Comparison of ENCODE assay signal across 8 cellular contexts in the genomic region with DNA sequence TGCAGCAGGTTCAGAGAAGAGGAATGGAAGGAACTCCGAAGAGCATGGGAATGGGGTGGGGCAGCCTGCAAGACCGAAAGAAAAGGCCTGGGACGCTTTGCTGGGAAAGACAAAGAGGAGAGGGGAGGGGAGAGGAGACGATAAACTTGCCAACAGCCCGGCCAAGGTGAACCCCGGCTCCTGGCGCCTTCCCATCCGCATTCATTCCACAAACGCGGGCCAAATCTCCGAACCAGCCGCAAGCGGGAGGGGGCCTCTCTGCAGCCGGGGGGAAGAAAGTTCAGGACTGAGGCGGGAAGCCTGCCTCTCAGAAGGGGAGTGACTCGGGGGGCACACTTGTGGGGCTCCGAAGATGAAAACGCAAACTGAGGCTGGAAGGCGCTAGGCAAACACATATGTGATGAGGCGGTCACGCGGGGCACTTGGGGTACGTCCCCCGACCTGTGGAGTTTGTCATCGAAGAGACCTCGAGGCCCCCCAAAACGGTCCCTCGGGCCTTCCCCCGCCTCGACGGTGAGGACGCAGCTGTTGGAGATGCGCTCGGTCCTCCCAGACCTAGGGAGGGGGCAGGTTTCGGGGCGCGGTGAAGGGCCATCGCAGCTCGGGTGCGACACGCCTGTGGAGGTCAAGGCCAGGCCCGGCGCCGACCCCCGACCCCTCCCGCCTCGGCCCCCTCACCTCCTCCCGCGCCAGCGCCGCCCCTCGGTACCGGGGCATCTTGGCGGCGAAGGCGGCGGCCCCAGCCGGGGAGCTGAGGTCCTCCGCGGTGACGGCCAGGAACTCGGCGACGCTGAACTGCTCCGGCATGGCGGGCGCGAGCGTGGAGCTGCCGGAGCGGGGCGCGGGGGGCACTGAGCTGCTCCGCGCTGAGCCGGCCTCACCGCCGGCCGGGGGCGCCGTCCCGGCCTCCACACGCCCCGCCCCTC. TPM values are rescaled to one million over a fixed set of nuclear protein-coding genes. Genes with fewer than 3 reads are reported as not detected.
DNase-seq lines count a peak whose midpoint lies in the region; ATAC-seq and TF ChIP-seq lines count a peak whose summit lies in the region.

Gene ASAP3, minus strand, starts transcription at position 853 of the 926 bp plus-strand sequence. Its CDS starts 46 bp downstream, at position 807.

- 2% methylated on average over 34 of the region's 84 CpGs for WGBS in SK-N-SH (ENCODE audit: low lambda C conversion rate)
- WGBS in testis, 2 donors: 1% methylated on average over 22 to 61 of the region's 84 CpGs

- no peak for TF ChIP-seq RAD21 in SK-N-SH (IDR thresholded peaks at IDR 0.05; ENCODE audit: low read length)

- no peak for TF ChIP-seq EP300 in SK-N-SH (IDR thresholded peaks at IDR 0.05; ENCODE audit: borderline replicate concordance in 1 of 2, low read depth in 1 of 2, low read length in 1 of 2)

- ATAC-seq in GM19397 (IDR thresholded peaks at IDR 0.05; ENCODE audit: unreplicated experiment): peak; percentile 8
- ATAC-seq in lower lobe of right lung: peak in 1 of 2 donors; percentile 3
- no peak for ATAC-seq in GM21423 (IDR thresholded peaks at IDR 0.05; ENCODE audit: unreplicated experiment)
- no peak for ATAC-seq in HG03196 (IDR thresholded peaks at IDR 0.05; ENCODE audit: unreplicated experiment)

- H3K36me3 ChIP-seq in SK-N-SH (replicated peaks in 1 of 2; ENCODE audit: control insufficient read depth in 1 of 2, insufficient read depth in 2 of 2, low read length in 1 of 2) (no peaks in the 10 kb centered on the region), lower lobe of right lung (no peaks in the 10 kb centered on the region), testis (ENCODE audit: low read depth, missing control alignments) (no peaks in the 10 kb centered on the region)

- peak within 1 kb of the TSS; percentile 81 for H3K27ac ChIP-seq in 22Rv1
- H3K27ac ChIP-seq in SK-N-SH (ENCODE audit: low read depth in 2 of 2, low read length in 1 of 2): peak within 1 kb of the TSS; percentile 72 to 89
- peak within 1 kb of the TSS; percentile 84 for H3K27ac ChIP-seq in lower lobe of right lung
- H3K27ac ChIP-seq in testis: peak within 1 kb of the TSS; percentile 85 to 90

- H3K4me3 ChIP-seq in SK-N-SH (ENCODE audit: low read depth in 2 of 2, low read length in 1 of 2) (peak within 1 kb of the TSS; percentile 73 to 79), lower lobe of right lung (peak within 1 kb of the TSS; percentile 82), testis (peak within 1 kb of the TSS; percentile 84 to 87)

- H3K27me3 ChIP-seq in SK-N-SH (ENCODE audit: insufficient read depth) (no peaks in the 10 kb centered on the region), lower lobe of right lung (ENCODE audit: low read depth) (no peaks in the 10 kb centered on the region), testis (no peaks in the 10 kb centered on the region)

- TF ChIP-seq POLR2A in testis (IDR thresholded peaks at IDR 0.05): no peak

- H3K4me2 ChIP-seq in SK-N-SH: peak within 1 kb of the TSS; percentile 88

- intact Hi-C loops in lower lobe of right lung (cut with DNase I) (no loop called here), testis (cut with DNase I; ENCODE audit: low total_unique reads) (no loop called here)

- peak within 1 kb of the TSS; percentile 80 for H3K9ac ChIP-seq in SK-N-SH

- peak within 1 kb of the TSS; percentile 90; the same call in 1 of the 2 replicates for H2AFZ ChIP-seq in SK-N-SH (ENCODE audit: low read depth)

- POLR2A ChIA-PET in SK-N-SH (lab: Yijun Ruan, JAX): interaction anchor here (0.6 to 1.5 kb wide), 7 partner anchors 10 to 208 kb away, joined by 3 to 5 read pairs (median 3); partner anchors contain the start of gene RPL11

- H3K4me1 ChIP-seq in SK-N-SH (ENCODE audit: control insufficient read depth in 1 of 2, insufficient read depth in 2 of 2, low read depth in 1 of 2, low read length in 1 of 2) (peaks cover 0 to 6% of the 10 kb centered on the region in 2 experiments; a peak in 1 of 4 replicates), lower lobe of right lung (peaks cover 37% of the 10 kb centered on the region), testis (peaks cover 33% of the 10 kb centered on the region)

- TF ChIP-seq CTCF in 22Rv1 (IDR thresholded peaks at IDR 0.05): peak; percentile 54
- TF ChIP-seq CTCF in SK-N-SH (IDR thresholded peaks at IDR 0.05): peak; percentile 20
- TF ChIP-seq CTCF in lower lobe of right lung (IDR thresholded peaks at IDR 0.05): peak; percentile 33
- TF ChIP-seq CTCF in testis (IDR thresholded peaks at IDR 0.05): peak in 1 of 3 experiments; percentile 15

- peaks cover 13% of the 10 kb centered on the region for H3F3A ChIP-seq in SK-N-SH (replicated peaks; ENCODE audit: insufficient read depth)

- DNase-seq in SK-N-SH (peak; percentile 59), dermis blood vessel endothelial cell (peak; percentile 35), lower lobe of right lung (peak; percentile 59), testis (peak; percentile 50)

- no peaks in the 10 kb centered on the region for H4K20me1 ChIP-seq in SK-N-SH (ENCODE audit: insufficient read depth)

- H3K79me2 ChIP-seq in SK-N-SH (ENCODE audit: insufficient read depth): peaks cover 34% of the 10 kb centered on the region; the same call in 1 of the 2 replicates

- H3K9me3 ChIP-seq in SK-N-SH: no peaks in the 10 kb centered on the region
- H3K9me3 ChIP-seq in lower lobe of right lung: no peaks in the 10 kb centered on the region
- no peaks in the 10 kb centered on the region for H3K9me3 ChIP-seq in testis

- CTCF ChIA-PET in SK-N-SH (lab: Yijun Ruan, JAX): interaction anchor here (0.6 to 5.2 kb wide), 9 partner anchors 11 to 154 kb away, joined by 3 to 47 read pairs (median 4); no protein-coding TSS in a partner anchor

- H3K9me2 ChIP-seq in SK-N-SH: no peaks in the 10 kb centered on the region

TF ChIP-seq in SK-N-SH, 30 proteins besides CTCF, POLR2A, EP300 and RAD21:
- TF ChIP-seq, protein P1, sequence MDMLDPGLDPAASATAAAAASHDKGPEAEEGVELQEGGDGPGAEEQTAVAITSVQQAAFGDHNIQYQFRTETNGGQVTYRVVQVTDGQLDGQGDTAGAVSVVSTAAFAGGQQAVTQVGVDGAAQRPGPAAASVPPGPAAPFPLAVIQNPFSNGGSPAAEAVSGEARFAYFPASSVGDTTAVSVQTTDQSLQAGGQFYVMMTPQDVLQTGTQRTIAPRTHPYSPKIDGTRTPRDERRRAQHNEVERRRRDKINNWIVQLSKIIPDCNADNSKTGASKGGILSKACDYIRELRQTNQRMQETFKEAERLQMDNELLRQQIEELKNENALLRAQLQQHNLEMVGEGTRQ (IDR thresholded peaks at IDR 0.05; ENCODE audit: borderline replicate concordance, low read depth, low read length): no peak
- peak; percentile 44; the same call in 1 of the 2 replicates for TF ChIP-seq POLR2AphosphoS5 (IDR thresholded peaks at IDR 0.05; ENCODE audit: low read depth, low read length)
- no peak for TF ChIP-seq PBX3 (IDR thresholded peaks at IDR 0.05)
- peak; percentile 69; the same call in 1 of the 2 replicates for TF ChIP-seq TAF1 (IDR thresholded peaks at IDR 0.05; ENCODE audit: borderline replicate concordance, low read depth, low read length)
- TF ChIP-seq SIN3A (IDR thresholded peaks at IDR 0.05; ENCODE audit: borderline replicate concordance, low read depth, low read length): peak; percentile 28; the same call in 1 of the 2 replicates
- no peak for TF ChIP-seq RCOR1 (IDR thresholded peaks at IDR 0.05; ENCODE audit: low read length)

RNA-seq across cellular contexts. Expression of gene ASAP3, which starts in this region (rescaled TPM):
- 19.6 and 25.2 TPM in 2 replicates for polyA plus RNA-seq in SK-N-SH (2012; rRNA removed)
- 8.6 and 12.3 TPM in 2 replicates for polyA plus RNA-seq in SK-N-SH (2012; cell fraction: cytosol; rRNA removed)
- 75.5 and 82.9 TPM in 2 replicates for polyA plus RNA-seq in SK-N-SH (2012; cell fraction: nucleus; rRNA removed)
- 15.7 and 25.5 TPM in 2 replicates for total RNA-seq in dermis blood vessel endothelial cell
- 34.5 TPM for total RNA-seq in lower lobe of right lung
- 10 to 100 TPM; 43.1 to 48.0 TPM for total RNA-seq in testis
- polyA plus RNA-seq in testis (ENCODE audit: insufficient read depth, low read depth, low replicate concordance): 34.1 TPM
